Comparison of ENCODE assay signal across 15 cellular contexts in genomic region chr5:81505672-81506071, GRCh38.
DNase-seq lines count a peak whose midpoint lies in the region; ATAC-seq and TF ChIP-seq lines count a peak whose summit lies in the region.
"Had no signal": no experiment of that assay in that cellular context is flagged by ENCODE, and none has a peak within 500 bp of the region (broad histone marks: within the 10 kb centered on the region; RNA-seq: fewer than 3 reads in every experiment).

No MANE protein-coding gene starts in this region.

- H3K36me3 ChIP-seq in Karpas-422 (ENCODE audit: insufficient read depth, low read length) (peaks cover 7% of the 10 kb centered on the region; the same call in 1 of the 2 replicates), right lobe of liver (no peaks in the 10 kb centered on the region), skeletal muscle tissue (ENCODE audit: control insufficient read depth in 3 of 3, insufficient read depth in 3 of 3, low read length in 3 of 3) (no peaks in the 10 kb centered on the region)
- H3K36me3 ChIP-seq: pancreas had no signal

- TF ChIP-seq CTCF in coronary artery (IDR thresholded peaks at IDR 0.05): no peak
- no peak for TF ChIP-seq CTCF in right lobe of liver (IDR thresholded peaks at IDR 0.05)

- H3K27me3 ChIP-seq in Karpas-422 (ENCODE audit: low read length) (no peaks in the 10 kb centered on the region), right lobe of liver (no peaks in the 10 kb centered on the region), skeletal muscle tissue (ENCODE audit: control insufficient read depth in 3 of 3, insufficient read depth in 3 of 3, low read length in 3 of 3) (no peaks in the 10 kb centered on the region)
- H3K27me3 ChIP-seq: pancreas had no signal

- H2AFZ ChIP-seq in Karpas-422 (ENCODE audit: low read length): no peak overlapping the region

- H4K20me1 ChIP-seq in Karpas-422 (ENCODE audit: insufficient read depth, low read depth, low read length): no peaks in the 10 kb centered on the region

- 13% methylated on average over 1 of the region's 1 CpG for WGBS in right lobe of liver (ENCODE audit: insufficient coverage, low coverage, low lambda C conversion rate, missing lambda C conversion rate)

- H3K9ac ChIP-seq in Karpas-422 (ENCODE audit: low read length) (no peak overlapping the region), skeletal muscle tissue (ENCODE audit: low read depth in 1 of 3, low read length in 3 of 3) (no peak overlapping the region)

- peak; percentile 45 to 59 (median 53) for ATAC-seq in right lobe of liver
- ATAC-seq: activated CD4-positive, CD25-positive, alpha-beta regulatory T cell treated with anti-CD3 and anti-CD28 coated beads, Interleukin-2, amount 50 U/mL, for 24 hours had no signal

- TF ChIP-seq POLR2A in right lobe of liver (IDR thresholded peaks at IDR 0.05): no peak

- H3K4me1 ChIP-seq in Karpas-422 (ENCODE audit: low read length) (peaks cover 50% of the 10 kb centered on the region), right lobe of liver (peaks cover 0 to 10% (median 3%) of the 10 kb centered on the region in 4 donors), skeletal muscle tissue (ENCODE audit: control insufficient read depth in 3 of 3, insufficient read depth in 3 of 3, low read length in 3 of 3) (peaks cover 3 to 5% (median 4%) of the 10 kb centered on the region in 3 donors)

- H3K27ac ChIP-seq in Karpas-422 (ENCODE audit: low read length) (peak overlapping the region; percentile 83; the same call in 1 of the 2 replicates), coronary artery (peak overlapping the region; percentile 14 to 70), right lobe of liver (peak overlapping the region; percentile 39 to 52 (median 42)), skeletal muscle tissue (ENCODE audit: low read depth, low read length) (peak overlapping the region; percentile 3)

- H3K9me3 ChIP-seq in Karpas-422 (ENCODE audit: low read length) (no peaks in the 10 kb centered on the region), right lobe of liver (no peaks in the 10 kb centered on the region), skeletal muscle tissue (ENCODE audit: control insufficient read depth in 3 of 3, low read length in 3 of 3) (no peaks in the 10 kb centered on the region)
- H3K9me3 ChIP-seq: pancreas had no signal

- H3K4me2 ChIP-seq in Karpas-422 (ENCODE audit: low read depth, low read length, poor library complexity, severe bottlenecking): peak overlapping the region; percentile 0

- no peaks in the 10 kb centered on the region for H3K9me2 ChIP-seq in Karpas-422 (replicated peaks; ENCODE audit: insufficient read depth, low read length)

- DNase-seq in Karpas-422 (no peak), coronary artery (ENCODE audit: low spot score) (no peak), right lobe of liver (no peak), amygdala (lab: John Stamatoyannopoulos, UW) (no peak), NCI-H1436 treated with DMSO at 0.1 percent for 48 hours (lab: John Stamatoyannopoulos, UW) (no peak), SIG-M5 (lab: John Stamatoyannopoulos, UW) (no peak)
- no peak for DNase-seq in stimulated activated CD4-positive, alpha-beta T cell treated with anti-CD3 and anti-CD28 coated beads, Interleukin-2, amount 100 ng/mL, for 24 hours
- DNase-seq: activated gamma-delta T cell treated with Interleukin-2 at 50 U/mL for 16 hours; effector CD8-positive, alpha-beta T cell; NCI-H2107; NCI-H748 treated with DMSO at 0.1 percent for 48 hours; pancreas; T-helper 2 cell had no signal

- intact Hi-C loops in right lobe of liver (cut with DNase I): no loop called here

- peaks cover 59% of the 10 kb centered on the region for H3K79me2 ChIP-seq in Karpas-422 (ENCODE audit: low read length)

- H3K4me3 ChIP-seq in Karpas-422 (ENCODE audit: low read length) (no peak overlapping the region), coronary artery (no peak overlapping the region), right lobe of liver (peak overlapping the region in 2 of 3 donors; percentile 9 to 21), skeletal muscle tissue (ENCODE audit: low read length in 3 of 3) (peak overlapping the region in 1 of 3 donors; percentile 15)
- H3K4me3 ChIP-seq: pancreas had no signal

Comparison
In these comparisons a context has a peak if more than half of its experiments do, and no peak if none do; other contexts are left out.
1. H3K27ac ChIP-seq: peak in every context shown above with its lines; median percentile 83 in Karpas-422; 42 in coronary artery; 42 in right lobe of liver; 3 in skeletal muscle tissue.
2. H3K4me3 ChIP-seq: peak in right lobe of liver (2 of 3); none in Karpas-422 (single experiment) and coronary artery (single experiment).